Comparison of ENCODE assay signal across 8 cellular contexts in genomic region chr6:43838276-43839036, GRCh38.
DNase-seq lines count a peak whose midpoint lies in the region; ATAC-seq, FAIRE-seq and TF ChIP-seq lines count a peak whose summit lies in the region.

No MANE protein-coding gene starts in this region.

- peak overlapping the region in 1 of 4 donors; percentile 28 for H3K27ac ChIP-seq in esophagus squamous epithelium

- H3K4me3 ChIP-seq in GM12875 (ENCODE audit: low read depth, low read length) (no peak overlapping the region), esophagus squamous epithelium (no peak overlapping the region)

- WGBS in esophagus squamous epithelium, 2 donors, result 72 to 80% methylated on average over 3 to 4 of the region's 9 CpGs

- ATAC-seq in GM18861 (IDR thresholded peaks at IDR 0.05; ENCODE audit: unreplicated experiment), result no peak

- TF ChIP-seq POLR2A in esophagus squamous epithelium (IDR thresholded peaks at IDR 0.05), result no peak

- DNase-seq in AG08396 (ENCODE audit: low spot score) (peak; percentile 78), RCC 7860 (ENCODE audit: low spot score) (peak; percentile 39), esophagus squamous epithelium (lab: John Stamatoyannopoulos, UW) (no peak), non-pigmented ciliary epithelial cell (ENCODE audit: low read depth) (peak; percentile 24), superior temporal gyrus (ENCODE audit: extremely low spot score) (no peak), NCI-H345 treated with DMSO at 0.1 percent for 48 hours (lab: John Stamatoyannopoulos, UW; ENCODE audit: unreplicated experiment) (no peak)

- H3K4me1 ChIP-seq in esophagus squamous epithelium, result peaks cover 0 to 5% (median 3%) of the 10 kb centered on the region in 3 donors

- no peak for FAIRE-seq in RCC 7860 (lab: Jason Lieb, UNC)

- H3K27me3 ChIP-seq in esophagus squamous epithelium, result no peaks in the 10 kb centered on the region

- no peaks in the 10 kb centered on the region for H3K36me3 ChIP-seq in esophagus squamous epithelium

- TF ChIP-seq CTCF in GM12875 (IDR thresholded peaks at IDR 0.05; ENCODE audit: borderline replicate concordance, insufficient read depth, low read depth, low read length) (peak; percentile 30; the same call in 1 of the 2 replicates), esophagus squamous epithelium (IDR thresholded peaks at IDR 0.05) (peak in 5 of 6 experiments; percentile 21 to 52 (median 34))

- H3K9me3 ChIP-seq in esophagus squamous epithelium, result no peaks in the 10 kb centered on the region

- intact Hi-C loops in esophagus squamous epithelium (cut with DNase I), result no loop called here

Comparison
In these comparisons a context has a peak if more than half of its experiments do, and no peak if none do; other contexts are left out.
1. DNase-seq: peak in AG08396 (single experiment), RCC 7860 (single experiment) and non-pigmented ciliary epithelial cell (single experiment); none in esophagus squamous epithelium (single experiment), superior temporal gyrus (single experiment) and NCI-H345 treated with DMSO at 0.1 percent for 48 hours (single experiment).